14 cellular contexts compared by ENCODE assay signal in the genomic region with DNA sequence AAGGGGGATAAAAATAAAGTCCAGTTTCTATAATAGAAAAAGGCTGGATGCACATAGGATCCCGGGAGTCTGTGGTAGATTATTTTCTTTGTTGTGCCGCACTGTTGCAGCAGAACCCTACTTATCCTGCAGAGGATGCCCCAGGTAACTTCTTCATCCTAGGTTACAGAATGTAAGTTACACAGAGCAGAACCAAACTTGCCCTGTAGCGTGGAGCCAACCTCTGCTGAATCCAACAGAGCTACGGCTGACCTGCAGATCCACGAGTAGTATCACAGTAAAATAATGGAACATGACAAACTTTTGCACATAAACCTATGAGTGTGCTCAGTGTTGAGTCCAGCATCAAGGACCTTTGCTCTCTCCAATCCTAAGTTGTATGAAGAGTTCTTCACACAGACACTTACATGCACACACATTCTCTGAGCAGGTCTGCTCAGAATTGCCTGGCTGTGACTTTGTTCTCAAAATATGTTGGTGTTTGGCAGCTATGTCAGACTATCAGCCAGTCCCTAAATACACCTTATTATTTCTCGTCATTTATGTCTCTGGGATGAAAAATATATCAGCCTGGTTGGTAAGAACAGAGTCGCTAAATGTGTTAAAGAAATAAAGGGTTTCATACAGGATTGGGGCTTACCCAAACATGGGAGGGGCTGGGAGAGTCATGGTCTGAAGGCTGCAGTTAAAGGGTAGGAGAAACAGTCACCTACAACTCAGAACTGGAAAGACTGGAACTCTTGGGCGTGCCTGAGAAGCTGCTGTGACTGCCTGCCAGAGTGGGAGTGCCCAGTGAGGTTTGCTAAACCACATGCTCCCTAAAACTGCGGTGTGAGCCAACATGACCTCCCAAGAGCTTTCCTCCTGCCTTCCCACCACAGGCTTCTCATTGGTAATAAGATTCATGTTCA.
DNase-seq lines count a peak whose midpoint lies in the region; ATAC-seq, FAIRE-seq and TF ChIP-seq lines count a peak whose summit lies in the region.
"Had no signal": no experiment of that assay in that cellular context is flagged by ENCODE, and none has a peak within 500 bp of the region (broad histone marks: within the 10 kb centered on the region; RNA-seq: fewer than 3 reads in every experiment).

No MANE protein-coding gene starts in this region.

- peak; percentile 90 for ATAC-seq in upper lobe of right lung
- no peak for ATAC-seq in GM21367 (IDR thresholded peaks at IDR 0.05; ENCODE audit: unreplicated experiment)
- ATAC-seq in WTC11 = no peak

- FAIRE-seq in H1 (lab: Jason Lieb, UNC) = no peak

- H3K27ac ChIP-seq in H1 (ENCODE audit: low read depth, low read length) = no peak overlapping the region
- peak overlapping the region; percentile 79 to 88 for H3K27ac ChIP-seq in mucosa of rectum (ENCODE audit: low read depth in 2 of 2, low read length in 2 of 2)
- no peak overlapping the region for H3K27ac ChIP-seq in upper lobe of right lung
- H3K27ac ChIP-seq: brain microvascular endothelial cell had no signal

- CTCF ChIA-PET in H1 (lab: Charles Lee; ENCODE audit: partially characterized antibody) (interaction anchor here (1.1 to 1.6 kb wide), 3 partner anchors 11 to 26 kb away, joined by 3 to 4 read pairs (median 3); no protein-coding TSS in a partner anchor), WTC11 (lab: Charles Lee) (interaction anchor here (1.1 kb wide), 1 partner anchor 9 kb away, joined by 3 read pairs; no protein-coding TSS in a partner anchor)

- H3K9me3 ChIP-seq in H1 (ENCODE audit: insufficient read depth in 2 of 2, low read depth in 1 of 2, low read length in 1 of 2) (no peaks in the 10 kb centered on the region), mucosa of rectum (ENCODE audit: control insufficient read depth in 2 of 2, low read length in 2 of 2) (no peaks in the 10 kb centered on the region), upper lobe of right lung (no peaks in the 10 kb centered on the region)
- H3K9me3 ChIP-seq: uterus had no signal

- no peaks in the 10 kb centered on the region for H3K9me3 Mint-ChIP-seq in WTC11

- DNase-seq in NCI-H345 (lab: John Stamatoyannopoulos, UW) (peak; percentile 32), NCI-H345 treated with DMSO at 0.1 percent for 48 hours (lab: John Stamatoyannopoulos, UW; ENCODE audit: unreplicated experiment) (no peak), H1 (ENCODE audit: low read depth in 1 of 2, low spot score in 2 of 2) (no peak), upper lobe of right lung (peak; percentile 75), GM20000 (ENCODE audit: low spot score) (no peak), WTC11 (ENCODE audit: low spot score) (no peak)
- DNase-seq: activated effector memory CD4-positive, alpha-beta T cell treated with Interleukin-2 at 50 U/mL for 16 hours; brain microvascular endothelial cell; DMS153; NCI-H1436 treated with DMSO at 0.1 percent for 48 hours; SW 1271 had no signal

- no peak overlapping the region; the same call in 1 of the 2 replicates for H2BK5ac ChIP-seq in H1 (ENCODE audit: low read depth, low read length)

- H4K5ac ChIP-seq in H1 (ENCODE audit: insufficient read length, low read depth, low read length) = no peak overlapping the region

- TF ChIP-seq CTCF in H1 (IDR thresholded peaks at IDR 0.05; ENCODE audit: control extremely low read depth in 1 of 3, insufficient read depth in 1 of 3, low read depth in 1 of 3, low read length in 3 of 3) = no peak
- TF ChIP-seq CTCF in upper lobe of right lung (IDR thresholded peaks at IDR 0.05) = no peak
- no peak for TF ChIP-seq CTCF in GM20000 (IDR thresholded peaks at IDR 0.05; ENCODE audit: extremely low read depth, missing control alignments)
- no peak for TF ChIP-seq CTCF in WTC11 (IDR thresholded peaks at IDR 0.05)

- H3K4ac ChIP-seq in H1 (replicated peaks; ENCODE audit: insufficient read length, low read depth, low read length) = no peak overlapping the region

- no peaks in the 10 kb centered on the region for H3K36me3 Mint-ChIP-seq in WTC11

- H3K79me2 ChIP-seq in H1 (ENCODE audit: control insufficient read depth in 1 of 2, insufficient read depth in 2 of 2, low read length in 2 of 2) = no peaks in the 10 kb centered on the region

- H3K14ac ChIP-seq in H1 (ENCODE audit: insufficient read length) = no peak overlapping the region

- H2BK12ac ChIP-seq in H1 (ENCODE audit: low read depth, low read length) = no peak overlapping the region

- H4K8ac ChIP-seq in H1 (ENCODE audit: extremely low read depth, insufficient read depth, low read length) = no peak overlapping the region

- no peaks in the 10 kb centered on the region for H3K79me1 ChIP-seq in H1 (ENCODE audit: low read depth, low read length)

- no peak overlapping the region for H2BK120ac ChIP-seq in H1 (replicated peaks; ENCODE audit: low read depth, low read length)

- no peaks in the 10 kb centered on the region for H3K27me3 ChIP-seq in H1 (replicated peaks in 1 of 4; ENCODE audit: control insufficient read depth in 3 of 4, extremely low read depth in 1 of 4, insufficient read depth in 3 of 4, low read length in 3 of 4)
- H3K27me3 ChIP-seq in mucosa of rectum (ENCODE audit: control insufficient read depth in 2 of 2, insufficient read depth in 2 of 2, low read length in 2 of 2) = no peaks in the 10 kb centered on the region
- H3K27me3 ChIP-seq in upper lobe of right lung = no peaks in the 10 kb centered on the region
- H3K27me3 ChIP-seq: brain microvascular endothelial cell, uterus had no signal

- no peak overlapping the region for H2BK20ac ChIP-seq in H1 (ENCODE audit: low read length)

- H2AFZ ChIP-seq in H1 (ENCODE audit: low read length) = peak overlapping the region; percentile 45; the same call in 1 of the 2 replicates

- H3K9ac ChIP-seq in H1 (replicated peaks in 1 of 4; ENCODE audit: extremely low read depth in 1 of 4, low read depth in 3 of 4, low read length in 3 of 4) (no peak overlapping the region), mucosa of rectum (ENCODE audit: low read depth in 1 of 2, low read length in 2 of 2) (peak overlapping the region; percentile 10 to 36)

- H3K23ac ChIP-seq in H1 (ENCODE audit: insufficient read length) = no peak overlapping the region

- POLR2A ChIA-PET in H1 (lab: Charles Lee; ENCODE audit: partially characterized antibody) = no interaction called here
- POLR2A ChIA-PET in WTC11 (lab: Charles Lee) = no interaction called here

- H3K27me3 Mint-ChIP-seq in WTC11 (ENCODE audit: low read depth) = peaks cover 11% of the 10 kb centered on the region

- intact Hi-C loops in upper lobe of right lung (cut with DNase I) = no loop called here

- no peak overlapping the region for H3K56ac ChIP-seq in H1 (replicated peaks; ENCODE audit: insufficient read length, low read depth, low read length)

- H3K27ac Mint-ChIP-seq in WTC11 = no peak overlapping the region

- no peaks in the 10 kb centered on the region; the same call in 1 of the 2 replicates for H3K23me2 ChIP-seq in H1 (ENCODE audit: low read depth, low read length)

- no peaks in the 10 kb centered on the region for H4K20me1 ChIP-seq in H1 (replicated peaks in 1 of 2; ENCODE audit: control insufficient read depth in 1 of 2, insufficient read depth in 2 of 2, low read length in 2 of 2)

- no peak overlapping the region for H3K4me3 ChIP-seq in H1 (ENCODE audit: extremely low read depth in 1 of 4, insufficient read depth in 2 of 4, low read depth in 3 of 4, low read length in 4 of 4)
- peak overlapping the region; percentile 13 to 55 for H3K4me3 ChIP-seq in mucosa of rectum (ENCODE audit: low read length in 2 of 2)
- H3K4me3 ChIP-seq in upper lobe of right lung = no peak overlapping the region
- H3K4me3 ChIP-seq: uterus had no signal

- H2BK15ac ChIP-seq in H1 (ENCODE audit: low read length) = no peak overlapping the region

- 83% methylated on average over 9 of the region's 9 CpGs; no CpG with 5 or more reads in 1 of the 2 experiments for WGBS in H1 (ENCODE audit: extremely low coverage in 1 of 2, insufficient coverage in 1 of 2, insufficient read length in 1 of 2, insufficient replicate concordance in 2 of 2, low coverage in 1 of 2, low lambda C conversion rate in 2 of 2, missing lambda C conversion rate in 1 of 2), 2 experiments

- no peak for TF ChIP-seq POLR2A in H1 (IDR thresholded peaks at IDR 0.05; ENCODE audit: control extremely low read depth in 1 of 2, low read depth in 2 of 2, low read length in 2 of 2)

- H3K36me3 ChIP-seq in H1 (ENCODE audit: control insufficient read depth in 2 of 4, insufficient read depth in 4 of 4, low read length in 3 of 4) (no peaks in the 10 kb centered on the region), mucosa of rectum (ENCODE audit: control insufficient read depth in 2 of 2, insufficient read depth in 2 of 2, low read length in 2 of 2) (no peaks in the 10 kb centered on the region), upper lobe of right lung (no peaks in the 10 kb centered on the region)
- H3K36me3 ChIP-seq: brain microvascular endothelial cell, uterus had no signal

- no peak overlapping the region for H3K4me2 ChIP-seq in H1 (ENCODE audit: insufficient read depth in 1 of 2, low read depth in 2 of 2, low read length in 2 of 2)

- no peak overlapping the region for H2AK5ac ChIP-seq in H1 (ENCODE audit: low read depth, low read length)

- H3K4me1 Mint-ChIP-seq in WTC11 = peaks cover 11% of the 10 kb centered on the region

- H3K18ac ChIP-seq in H1 (ENCODE audit: extremely low read depth, low read length) = no peak overlapping the region; the same call in 1 of the 2 replicates

- TF ChIP-seq RAD21 in H1 (IDR thresholded peaks at IDR 0.05 in 1 of 2, conservative IDR thresholded peaks at IDR 0.05 in 1 of 2; ENCODE audit: low read depth in 2 of 2, low read length in 2 of 2) = no peak

- no peak overlapping the region for H4K91ac ChIP-seq in H1 (replicated peaks; ENCODE audit: insufficient read length, low read length)

- no peak for TF ChIP-seq EP300 in H1 (IDR thresholded peaks at IDR 0.05; ENCODE audit: borderline replicate concordance in 1 of 2, low read depth in 2 of 2, low read length in 2 of 2)

- H3K4me1 ChIP-seq in H1 (replicated peaks in 1 of 4; ENCODE audit: control insufficient read depth in 3 of 4, insufficient read depth in 4 of 4, low read length in 3 of 4) (peaks cover 0 to 4% (median 1%) of the 10 kb centered on the region in 4 experiments; a peak in 2 of 7 replicates), mucosa of rectum (ENCODE audit: control insufficient read depth in 2 of 2, insufficient read depth in 2 of 2, low read length in 2 of 2) (peaks cover 10 to 26% of the 10 kb centered on the region in 2 donors), upper lobe of right lung (peaks cover 7% of the 10 kb centered on the region)

- H3K4me3 Mint-ChIP-seq in WTC11 = no peak overlapping the region

TF ChIP-seq in H1, 55 proteins besides CTCF, POLR2A, EP300 and RAD21 (continues in another document):
- TF ChIP-seq CHD1 (IDR thresholded peaks at IDR 0.05; ENCODE audit: low read depth, low read length) (no peak), KDM4A (IDR thresholded peaks at IDR 0.05; ENCODE audit: low read depth, low read length, severe bottlenecking) (no peak), KDM5A (IDR thresholded peaks at IDR 0.05; ENCODE audit: low read length) (no peak)

Comparison
In these comparisons a context has a peak if more than half of its experiments do, and no peak if none do; other contexts are left out.
1. DNase-seq: peak in NCI-H345 (single experiment) and upper lobe of right lung (single experiment); none in NCI-H345 treated with DMSO at 0.1 percent for 48 hours (single experiment), H1 (0 of 2), GM20000 (single experiment) and WTC11 (single experiment).
2. H3K27ac ChIP-seq: peak in mucosa of rectum (2 of 2); none in H1 (single experiment) and upper lobe of right lung (single experiment).
3. H3K4me3 ChIP-seq: peak in mucosa of rectum (2 of 2); none in H1 (0 of 4) and upper lobe of right lung (single experiment).
4. H3K9ac ChIP-seq: peak in mucosa of rectum (2 of 2); none in H1 (0 of 4).